In genomic region chr22:45975266-45976161, GRCh38 we compare ENCODE assay signal across 12 cellular contexts. TPM values are rescaled to one million over a fixed set of nuclear protein-coding genes. Genes with fewer than 3 reads are reported as not detected.
DNase-seq lines count a peak whose midpoint lies in the region; ATAC-seq and TF ChIP-seq lines count a peak whose summit lies in the region.
"Had no signal": no experiment of that assay in that cellular context is flagged by ENCODE, and none has a peak within 500 bp of the region (broad histone marks: within the 10 kb centered on the region; RNA-seq: fewer than 3 reads in every experiment).

No MANE protein-coding gene starts in this region.

- H3K27ac Mint-ChIP-seq in activated naive CD4-positive, alpha-beta T cell treated with anti-CD3 and anti-CD28 coated beads, Interleukin-2, amount 50 U/mL, for 24 hours = no peak overlapping the region
- no peak overlapping the region for H3K27ac Mint-ChIP-seq in WTC11

- intact Hi-C loops in thyroid gland (cut with DNase I) = loop anchor here (2.0 kb wide), 2 partner anchors 113 to 397 kb away; no protein-coding TSS in a partner anchor

- H3K9ac ChIP-seq in iPS-15b (ENCODE audit: low read depth, low read length) = no peak overlapping the region

- no peaks in the 10 kb centered on the region for H3K36me3 Mint-ChIP-seq in activated naive CD4-positive, alpha-beta T cell treated with anti-CD3 and anti-CD28 coated beads, Interleukin-2, amount 50 U/mL, for 24 hours
- H3K36me3 Mint-ChIP-seq in WTC11 = peaks cover 3% of the 10 kb centered on the region

- 5 to 11% methylated on average over 3 to 12 of the region's 79 CpGs for WGBS in thyroid gland, 2 donors

- CTCF ChIA-PET in WTC11 (lab: Charles Lee) = interaction anchor here (0.9 to 1.6 kb wide), 5 partner anchors 31 to 342 kb away, joined by 3 to 8 read pairs (median 3); no protein-coding TSS in a partner anchor

- peaks cover 23% of the 10 kb centered on the region for H3K27me3 Mint-ChIP-seq in activated naive CD4-positive, alpha-beta T cell treated with anti-CD3 and anti-CD28 coated beads, Interleukin-2, amount 50 U/mL, for 24 hours
- H3K27me3 Mint-ChIP-seq in WTC11 (ENCODE audit: low read depth) = peaks cover 67% of the 10 kb centered on the region

- H3K27ac ChIP-seq in thyroid gland = no peak overlapping the region

- peaks cover 7% of the 10 kb centered on the region for H3K4me1 Mint-ChIP-seq in activated naive CD4-positive, alpha-beta T cell treated with anti-CD3 and anti-CD28 coated beads, Interleukin-2, amount 50 U/mL, for 24 hours
- H3K4me1 Mint-ChIP-seq in WTC11 = peaks cover 14% of the 10 kb centered on the region

- peak overlapping the region; percentile 11 for H3K4me3 Mint-ChIP-seq in activated naive CD4-positive, alpha-beta T cell treated with anti-CD3 and anti-CD28 coated beads, Interleukin-2, amount 50 U/mL, for 24 hours
- peak overlapping the region; percentile 49 for H3K4me3 Mint-ChIP-seq in WTC11

- TF ChIP-seq CTCF in WTC11 (IDR thresholded peaks at IDR 0.05) (no peak), thyroid gland (IDR thresholded peaks at IDR 0.05) (no peak)

- H3K27me3 ChIP-seq in iPS-15b (ENCODE audit: control insufficient read depth, insufficient read depth, low read length) (peaks cover 70% of the 10 kb centered on the region), thyroid gland (peaks cover 10% of the 10 kb centered on the region)

- H3K9me3 ChIP-seq in iPS-15b (ENCODE audit: control insufficient read depth, insufficient read depth, low read length) (no peaks in the 10 kb centered on the region), thyroid gland (no peaks in the 10 kb centered on the region)

- DNase-seq in activated naive CD4-positive, alpha-beta T cell treated with Interleukin-2 at 50 U/mL for 16 hours = no peak
- DNase-seq in WTC11 (ENCODE audit: low spot score) (no peak), thyroid gland (peak; percentile 62 to 63), hippocampal formation (lab: John Stamatoyannopoulos, UW) (no peak)
- DNase-seq in activated effector memory CD4-positive, alpha-beta T cell treated with anti-CD3 and anti-CD28 coated beads, Interleukin-2, amount 50 U/mL, for 16 hours = no peak
- DNase-seq: activated CD4-positive, CD25-positive, alpha-beta regulatory T cell treated with anti-CD3 and anti-CD28 coated beads, Interleukin-2, amount 50 U/mL, for 72 hours; AML-193; NCI-H1048; stimulated activated naive CD4-positive, alpha-beta T cell treated with Interleukin-2 at 50 U/mL for 16 hours had no signal

- H3K36me3 ChIP-seq in iPS-15b (ENCODE audit: control insufficient read depth, insufficient read depth, low read length) = no peaks in the 10 kb centered on the region
- no peaks in the 10 kb centered on the region for H3K36me3 ChIP-seq in thyroid gland

- POLR2A ChIA-PET in WTC11 (lab: Charles Lee) = no interaction called here

- TF ChIP-seq POLR2A in thyroid gland (IDR thresholded peaks at IDR 0.05) = no peak

- no peak for ATAC-seq in WTC11
- ATAC-seq in HG03354 (IDR thresholded peaks at IDR 0.05; ENCODE audit: poor library complexity, severe bottlenecking, unreplicated experiment) = no peak

- H3K9me3 Mint-ChIP-seq in activated naive CD4-positive, alpha-beta T cell treated with anti-CD3 and anti-CD28 coated beads, Interleukin-2, amount 50 U/mL, for 24 hours = no peaks in the 10 kb centered on the region
- no peaks in the 10 kb centered on the region for H3K9me3 Mint-ChIP-seq in WTC11

- H3K4me3 ChIP-seq in iPS-15b (ENCODE audit: low read depth, low read length) = peak overlapping the region; percentile 37
- H3K4me3 ChIP-seq in thyroid gland (replicated peaks in 1 of 3) = no peak overlapping the region

- H3K4me1 ChIP-seq in iPS-15b (ENCODE audit: control insufficient read depth, insufficient read depth, low read length) = no peaks in the 10 kb centered on the region
- H3K4me1 ChIP-seq in thyroid gland = peaks cover 14 to 59% of the 10 kb centered on the region in 2 donors

TF ChIP-seq in WTC11, 78 proteins besides CTCF, POLR2A, EP300 and RAD21:
- TF ChIP-seq ZNF423 (CRISPR knock-in tag; IDR thresholded peaks at IDR 0.05) = peak; percentile 51; the same call in 1 of the 2 replicates
- no peak for TF ChIP-seq KAT7 (CRISPR knock-in tag; IDR thresholded peaks at IDR 0.05; ENCODE audit: borderline replicate concordance)
- no peak for TF ChIP-seq TEAD1 (CRISPR knock-in tag; IDR thresholded peaks at IDR 0.05)
- no peak for TF ChIP-seq ZNF263 (CRISPR knock-in tag; IDR thresholded peaks at IDR 0.05; ENCODE audit: low read depth)
- no peak for TF ChIP-seq ESRRA (CRISPR knock-in tag; IDR thresholded peaks at IDR 0.05; ENCODE audit: borderline replicate concordance)
TF ChIP-seq in WTC11: peak in this region for 1.

RNA-seq across cellular contexts. Expression of gene WNT7B, which starts 1.4 kb away (rescaled TPM):
- total RNA-seq in WTC11 (2021) = 0.18 to 0.33 TPM (median 0.23 TPM) in 3 replicates
- 1 to 10 TPM in 2 of 4 donors, under 1 TPM in 1, not detected in 1; 0.83 to 4.3 (median 2.5) TPM for total RNA-seq in thyroid gland

Comparison
In these comparisons a context has a peak if more than half of its experiments do, and no peak if none do; other contexts are left out.
1. DNase-seq: peak in thyroid gland (2 of 2); none in activated naive CD4-positive, alpha-beta T cell treated with Interleukin-2 at 50 U/mL for 16 hours (single experiment), WTC11 (single experiment), hippocampal formation (0 of 2) and activated effector memory CD4-positive, alpha-beta T cell treated with anti-CD3 and anti-CD28 coated beads, Interleukin-2, amount 50 U/mL, for 16 hours (single experiment).